1 cellular context compared by ENCODE assay signal in the genomic region with DNA sequence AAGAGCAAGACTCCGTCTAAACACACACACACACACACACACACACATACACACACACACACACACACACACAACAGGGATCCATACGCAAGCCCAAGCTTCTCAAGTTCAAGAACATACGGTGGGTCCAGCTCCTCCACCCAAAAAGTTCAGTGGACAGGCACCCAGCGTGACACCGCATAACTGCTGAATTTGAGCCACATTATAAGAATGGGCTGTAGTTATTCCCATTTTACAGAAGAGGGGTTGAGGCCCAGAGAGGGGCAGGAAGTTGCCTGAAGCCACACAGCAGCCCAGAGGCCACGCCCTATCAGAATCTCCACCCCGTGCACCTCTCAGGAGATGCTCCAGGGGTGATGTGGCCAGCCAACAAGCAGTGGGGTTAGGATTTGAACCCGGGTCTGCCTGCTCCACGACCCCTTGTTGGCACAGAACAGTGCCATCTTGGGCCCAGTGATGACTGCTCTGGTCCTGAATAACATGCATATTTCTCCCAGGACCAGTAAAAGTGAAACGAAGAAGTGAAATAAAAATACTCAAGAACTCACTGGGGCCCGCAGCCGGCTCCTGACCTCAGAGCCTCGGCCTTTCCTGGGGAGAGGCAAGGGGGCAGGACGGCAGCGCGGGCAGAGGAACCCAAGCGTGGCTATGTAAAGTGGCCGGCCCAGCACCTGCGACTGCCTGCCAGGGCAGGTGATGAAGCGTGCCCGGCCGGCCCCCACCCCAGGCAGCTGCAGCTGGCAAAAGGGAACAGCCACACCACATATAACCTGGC.
TF ChIP-seq lines count a peak whose summit lies in the region.

No MANE protein-coding gene starts in this region.

TF ChIP-seq in IMR-90, 13 proteins besides CTCF, POLR2A, EP300 and RAD21:
- no peak for TF ChIP-seq SMC3 (IDR thresholded peaks at IDR 0.05; ENCODE audit: low read depth, low read length)
- TF ChIP-seq RCOR1 (IDR thresholded peaks at IDR 0.05; ENCODE audit: insufficient replicate concordance, low read length) = no peak
- TF ChIP-seq, protein P1, sequence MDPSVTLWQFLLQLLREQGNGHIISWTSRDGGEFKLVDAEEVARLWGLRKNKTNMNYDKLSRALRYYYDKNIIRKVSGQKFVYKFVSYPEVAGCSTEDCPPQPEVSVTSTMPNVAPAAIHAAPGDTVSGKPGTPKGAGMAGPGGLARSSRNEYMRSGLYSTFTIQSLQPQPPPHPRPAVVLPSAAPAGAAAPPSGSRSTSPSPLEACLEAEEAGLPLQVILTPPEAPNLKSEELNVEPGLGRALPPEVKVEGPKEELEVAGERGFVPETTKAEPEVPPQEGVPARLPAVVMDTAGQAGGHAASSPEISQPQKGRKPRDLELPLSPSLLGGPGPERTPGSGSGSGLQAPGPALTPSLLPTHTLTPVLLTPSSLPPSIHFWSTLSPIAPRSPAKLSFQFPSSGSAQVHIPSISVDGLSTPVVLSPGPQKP (IDR thresholded peaks at IDR 0.05; ENCODE audit: borderline replicate concordance, low read depth, low read length) = no peak
- no peak for TF ChIP-seq MAZ (IDR thresholded peaks at IDR 0.05; ENCODE audit: borderline replicate concordance, low read depth, low read length)
- no peak for TF ChIP-seq FOS (IDR thresholded peaks at IDR 0.05; ENCODE audit: low read depth, low read length)
- no peak for TF ChIP-seq CHD1 (IDR thresholded peaks at IDR 0.05; ENCODE audit: low read depth, low read length)
- TF ChIP-seq BHLHE40 (IDR thresholded peaks at IDR 0.05; ENCODE audit: low read depth, low read length) = no peak
- TF ChIP-seq CEBPB (IDR thresholded peaks at IDR 0.05; ENCODE audit: low read depth, low read length) = no peak
- TF ChIP-seq MAFK (IDR thresholded peaks at IDR 0.05; ENCODE audit: low read depth, low read length) = no peak
- no peak for TF ChIP-seq MXI1 (IDR thresholded peaks at IDR 0.05; ENCODE audit: borderline replicate concordance, low read depth, low read length)
- no peak for TF ChIP-seq RFX5 (IDR thresholded peaks at IDR 0.05; ENCODE audit: low read depth, low read length)
- TF ChIP-seq NFE2L2 (IDR thresholded peaks at IDR 0.05; ENCODE audit: low read depth, low read length) = no peak
- TF ChIP-seq, protein P2, sequence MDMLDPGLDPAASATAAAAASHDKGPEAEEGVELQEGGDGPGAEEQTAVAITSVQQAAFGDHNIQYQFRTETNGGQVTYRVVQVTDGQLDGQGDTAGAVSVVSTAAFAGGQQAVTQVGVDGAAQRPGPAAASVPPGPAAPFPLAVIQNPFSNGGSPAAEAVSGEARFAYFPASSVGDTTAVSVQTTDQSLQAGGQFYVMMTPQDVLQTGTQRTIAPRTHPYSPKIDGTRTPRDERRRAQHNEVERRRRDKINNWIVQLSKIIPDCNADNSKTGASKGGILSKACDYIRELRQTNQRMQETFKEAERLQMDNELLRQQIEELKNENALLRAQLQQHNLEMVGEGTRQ (IDR thresholded peaks at IDR 0.05; ENCODE audit: low read depth, low read length) = no peak
